ENCODE assay signal across 1 cellular context in genomic region chr5:40801771-40802562, GRCh38.
TF ChIP-seq lines count a peak whose summit lies in the region.

No MANE protein-coding gene starts in this region.

TF ChIP-seq in K562, 482 proteins besides CTCF, POLR2A, EP300 and RAD21 (continued from another document and continues in another):
- TF ChIP-seq IRF9 (tag; IDR thresholded peaks at IDR 0.05) (no peak), DIDO1 (tag; IDR thresholded peaks at IDR 0.05; ENCODE audit: low read depth) (no peak), ILF3 (IDR thresholded peaks at IDR 0.05; ENCODE audit: borderline replicate concordance) (no peak), KLF16 (IDR thresholded peaks at IDR 0.05) (peak; percentile 83), ZNF551 (CRISPR knock-in tag; IDR thresholded peaks at IDR 0.05) (no peak), NUFIP1 (IDR thresholded peaks at IDR 0.05; ENCODE audit: partially characterized antibody) (no peak), NR2C1 (IDR thresholded peaks at IDR 0.05) (peak; percentile 58), NR2C1 (tag; IDR thresholded peaks at IDR 0.05) (no peak), ZNF511 (CRISPR knock-in tag; IDR thresholded peaks at IDR 0.05) (no peak), ZNF324 (CRISPR knock-in tag; IDR thresholded peaks at IDR 0.05) (no peak), ZFPM2 (CRISPR knock-in tag; IDR thresholded peaks at IDR 0.05) (no peak), GATA2 (CRISPR knock-in tag; IDR thresholded peaks at IDR 0.05) (peak; percentile 84), MECOM (CRISPR knock-in tag; IDR thresholded peaks at IDR 0.05) (no peak), CAMTA2 (CRISPR knock-in tag; conservative IDR thresholded peaks at IDR 0.05) (no peak), RBM14 (IDR thresholded peaks at IDR 0.05; ENCODE audit: borderline replicate concordance, insufficient read depth, low read depth, low read length) (no peak), ZBTB17 (CRISPR knock-in tag; IDR thresholded peaks at IDR 0.05) (no peak), MEF2D (tag; conservative IDR thresholded peaks at IDR 0.05; ENCODE audit: low read depth) (0 out of 2 replicates have a peak, but pooled peaks have one; percentile 39), MTF1 (CRISPR knock-in tag; IDR thresholded peaks at IDR 0.05; ENCODE audit: borderline replicate concordance) (no peak), ZFP1 (CRISPR knock-in tag; IDR thresholded peaks at IDR 0.05) (no peak; the same call in 1 of the 2 replicates), EGR1 (conservative IDR thresholded peaks at IDR 0.05) (no peak), NRF1 (conservative IDR thresholded peaks at IDR 0.05 in 1 of 2, IDR thresholded peaks at IDR 0.05 in 1 of 2) (peak in 1 of 2 experiments; percentile 28; a peak in 1 of 4 replicates), GMEB1 (CRISPR knock-in tag; IDR thresholded peaks at IDR 0.05) (no peak), CEBPG (CRISPR knock-in tag; IDR thresholded peaks at IDR 0.05) (no peak), CEBPG (tag; conservative IDR thresholded peaks at IDR 0.05 in 1 of 2, IDR thresholded peaks at IDR 0.05 in 1 of 2) (no peak), PPARD (CRISPR knock-in tag; IDR thresholded peaks at IDR 0.05) (no peak), ATF1 (CRISPR knock-in tag; IDR thresholded peaks at IDR 0.05) (no peak), ATF1 (tag; IDR thresholded peaks at IDR 0.05) (peak; percentile 49), MAFG (tag; conservative IDR thresholded peaks at IDR 0.05) (peak; percentile 83), ZBTB40 (IDR thresholded peaks at IDR 0.05) (peak; percentile 56; the same call in 1 of the 2 replicates), ZBTB40 (CRISPR knock-in tag; IDR thresholded peaks at IDR 0.05) (no peak), BRCA1 (IDR thresholded peaks at IDR 0.05) (no peak), BRCA1 (CRISPR knock-in tag; IDR thresholded peaks at IDR 0.05) (no peak)
- TF ChIP-seq, protein P1, sequence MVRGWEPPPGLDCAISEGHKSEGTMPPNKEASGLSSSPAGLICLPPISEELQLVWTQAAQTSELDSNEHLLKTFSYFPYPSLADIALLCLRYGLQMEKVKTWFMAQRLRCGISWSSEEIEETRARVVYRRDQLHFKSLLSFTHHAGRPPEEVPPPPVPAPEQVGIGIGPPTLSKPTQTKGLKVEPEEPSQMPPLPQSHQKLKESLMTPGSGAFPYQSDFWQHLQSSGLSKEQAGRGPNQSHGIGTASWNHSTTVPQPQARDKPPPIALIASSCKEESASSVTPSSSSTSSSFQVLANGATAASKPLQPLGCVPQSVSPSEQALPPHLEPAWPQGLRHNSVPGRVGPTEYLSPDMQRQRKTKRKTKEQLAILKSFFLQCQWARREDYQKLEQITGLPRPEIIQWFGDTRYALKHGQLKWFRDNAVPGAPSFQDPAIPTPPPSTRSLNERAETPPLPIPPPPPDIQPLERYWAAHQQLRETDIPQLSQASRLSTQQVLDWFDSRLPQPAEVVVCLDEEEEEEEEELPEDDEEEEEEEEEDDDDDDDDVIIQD (CRISPR knock-in tag; IDR thresholded peaks at IDR 0.05): no peak
- TF ChIP-seq, protein P2, sequence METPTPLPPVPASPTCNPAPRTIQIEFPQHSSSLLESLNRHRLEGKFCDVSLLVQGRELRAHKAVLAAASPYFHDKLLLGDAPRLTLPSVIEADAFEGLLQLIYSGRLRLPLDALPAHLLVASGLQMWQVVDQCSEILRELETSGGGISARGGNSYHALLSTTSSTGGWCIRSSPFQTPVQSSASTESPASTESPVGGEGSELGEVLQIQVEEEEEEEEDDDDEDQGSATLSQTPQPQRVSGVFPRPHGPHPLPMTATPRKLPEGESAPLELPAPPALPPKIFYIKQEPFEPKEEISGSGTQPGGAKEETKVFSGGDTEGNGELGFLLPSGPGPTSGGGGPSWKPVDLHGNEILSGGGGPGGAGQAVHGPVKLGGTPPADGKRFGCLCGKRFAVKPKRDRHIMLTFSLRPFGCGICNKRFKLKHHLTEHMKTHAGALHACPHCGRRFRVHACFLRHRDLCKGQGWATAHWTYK (CRISPR knock-in tag; IDR thresholded peaks at IDR 0.05): no peak
- TF ChIP-seq, protein P3, sequence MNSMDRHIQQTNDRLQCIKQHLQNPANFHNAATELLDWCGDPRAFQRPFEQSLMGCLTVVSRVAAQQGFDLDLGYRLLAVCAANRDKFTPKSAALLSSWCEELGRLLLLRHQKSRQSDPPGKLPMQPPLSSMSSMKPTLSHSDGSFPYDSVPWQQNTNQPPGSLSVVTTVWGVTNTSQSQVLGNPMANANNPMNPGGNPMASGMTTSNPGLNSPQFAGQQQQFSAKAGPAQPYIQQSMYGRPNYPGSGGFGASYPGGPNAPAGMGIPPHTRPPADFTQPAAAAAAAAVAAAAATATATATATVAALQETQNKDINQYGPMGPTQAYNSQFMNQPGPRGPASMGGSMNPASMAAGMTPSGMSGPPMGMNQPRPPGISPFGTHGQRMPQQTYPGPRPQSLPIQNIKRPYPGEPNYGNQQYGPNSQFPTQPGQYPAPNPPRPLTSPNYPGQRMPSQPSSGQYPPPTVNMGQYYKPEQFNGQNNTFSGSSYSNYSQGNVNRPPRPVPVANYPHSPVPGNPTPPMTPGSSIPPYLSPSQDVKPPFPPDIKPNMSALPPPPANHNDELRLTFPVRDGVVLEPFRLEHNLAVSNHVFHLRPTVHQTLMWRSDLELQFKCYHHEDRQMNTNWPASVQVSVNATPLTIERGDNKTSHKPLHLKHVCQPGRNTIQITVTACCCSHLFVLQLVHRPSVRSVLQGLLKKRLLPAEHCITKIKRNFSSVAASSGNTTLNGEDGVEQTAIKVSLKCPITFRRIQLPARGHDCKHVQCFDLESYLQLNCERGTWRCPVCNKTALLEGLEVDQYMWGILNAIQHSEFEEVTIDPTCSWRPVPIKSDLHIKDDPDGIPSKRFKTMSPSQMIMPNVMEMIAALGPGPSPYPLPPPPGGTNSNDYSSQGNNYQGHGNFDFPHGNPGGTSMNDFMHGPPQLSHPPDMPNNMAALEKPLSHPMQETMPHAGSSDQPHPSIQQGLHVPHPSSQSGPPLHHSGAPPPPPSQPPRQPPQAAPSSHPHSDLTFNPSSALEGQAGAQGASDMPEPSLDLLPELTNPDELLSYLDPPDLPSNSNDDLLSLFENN (IDR thresholded peaks at IDR 0.05; ENCODE audit: low read depth in 2 of 2, low read length in 2 of 2): peak in 1 of 2 experiments; percentile 88; a peak in 2 of 4 replicates
- TF ChIP-seq, protein P4, sequence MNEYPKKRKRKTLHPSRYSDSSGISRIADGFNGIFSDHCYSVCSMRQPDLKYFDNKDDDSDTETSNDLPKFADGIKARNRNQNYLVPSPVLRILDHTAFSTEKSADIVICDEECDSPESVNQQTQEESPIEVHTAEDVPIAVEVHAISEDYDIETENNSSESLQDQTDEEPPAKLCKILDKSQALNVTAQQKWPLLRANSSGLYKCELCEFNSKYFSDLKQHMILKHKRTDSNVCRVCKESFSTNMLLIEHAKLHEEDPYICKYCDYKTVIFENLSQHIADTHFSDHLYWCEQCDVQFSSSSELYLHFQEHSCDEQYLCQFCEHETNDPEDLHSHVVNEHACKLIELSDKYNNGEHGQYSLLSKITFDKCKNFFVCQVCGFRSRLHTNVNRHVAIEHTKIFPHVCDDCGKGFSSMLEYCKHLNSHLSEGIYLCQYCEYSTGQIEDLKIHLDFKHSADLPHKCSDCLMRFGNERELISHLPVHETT (CRISPR knock-in tag; conservative IDR thresholded peaks at IDR 0.05 in 1 of 2, IDR thresholded peaks at IDR 0.05 in 1 of 2): peak in 1 of 2 experiments; percentile 57; a peak in 1 of 4 replicates
- TF ChIP-seq, protein P5, sequence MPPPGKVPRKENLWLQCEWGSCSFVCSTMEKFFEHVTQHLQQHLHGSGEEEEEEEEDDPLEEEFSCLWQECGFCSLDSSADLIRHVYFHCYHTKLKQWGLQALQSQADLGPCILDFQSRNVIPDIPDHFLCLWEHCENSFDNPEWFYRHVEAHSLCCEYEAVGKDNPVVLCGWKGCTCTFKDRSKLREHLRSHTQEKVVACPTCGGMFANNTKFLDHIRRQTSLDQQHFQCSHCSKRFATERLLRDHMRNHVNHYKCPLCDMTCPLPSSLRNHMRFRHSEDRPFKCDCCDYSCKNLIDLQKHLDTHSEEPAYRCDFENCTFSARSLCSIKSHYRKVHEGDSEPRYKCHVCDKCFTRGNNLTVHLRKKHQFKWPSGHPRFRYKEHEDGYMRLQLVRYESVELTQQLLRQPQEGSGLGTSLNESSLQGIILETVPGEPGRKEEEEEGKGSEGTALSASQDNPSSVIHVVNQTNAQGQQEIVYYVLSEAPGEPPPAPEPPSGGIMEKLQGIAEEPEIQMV (tag; conservative IDR thresholded peaks at IDR 0.05; ENCODE audit: low read depth): no peak
- TF ChIP-seq, protein P6, sequence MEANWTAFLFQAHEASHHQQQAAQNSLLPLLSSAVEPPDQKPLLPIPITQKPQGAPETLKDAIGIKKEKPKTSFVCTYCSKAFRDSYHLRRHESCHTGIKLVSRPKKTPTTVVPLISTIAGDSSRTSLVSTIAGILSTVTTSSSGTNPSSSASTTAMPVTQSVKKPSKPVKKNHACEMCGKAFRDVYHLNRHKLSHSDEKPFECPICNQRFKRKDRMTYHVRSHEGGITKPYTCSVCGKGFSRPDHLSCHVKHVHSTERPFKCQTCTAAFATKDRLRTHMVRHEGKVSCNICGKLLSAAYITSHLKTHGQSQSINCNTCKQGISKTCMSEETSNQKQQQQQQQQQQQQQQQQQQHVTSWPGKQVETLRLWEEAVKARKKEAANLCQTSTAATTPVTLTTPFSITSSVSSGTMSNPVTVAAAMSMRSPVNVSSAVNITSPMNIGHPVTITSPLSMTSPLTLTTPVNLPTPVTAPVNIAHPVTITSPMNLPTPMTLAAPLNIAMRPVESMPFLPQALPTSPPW (CRISPR knock-in tag; IDR thresholded peaks at IDR 0.05): peak; percentile 56; the same call in 1 of the 2 replicates
